8 cellular contexts compared by ENCODE assay signal in genomic region chr15:88704791-88705768, GRCh38.
DNase-seq lines count a peak whose midpoint lies in the region; ATAC-seq and TF ChIP-seq lines count a peak whose summit lies in the region.

No MANE protein-coding gene starts in this region.

- H3K9me3 ChIP-seq in ES-I3 (ENCODE audit: control insufficient read depth, insufficient read depth, low read length) (no peaks in the 10 kb centered on the region), neural progenitor cell (ENCODE audit: low read depth) (no peaks in the 10 kb centered on the region)

- no peaks in the 10 kb centered on the region for H4K20me1 ChIP-seq in neural progenitor cell (ENCODE audit: low read depth)

- no peaks in the 10 kb centered on the region for H3K36me3 ChIP-seq in ES-I3 (ENCODE audit: insufficient read depth, low read length)
- no peaks in the 10 kb centered on the region for H3K36me3 ChIP-seq in neural progenitor cell

- H3K4me2 ChIP-seq in neural progenitor cell: peak overlapping the region; percentile 91

- H3K27ac ChIP-seq in neural progenitor cell: no peak overlapping the region

- H3K9me3 Mint-ChIP-seq in activated T-cell treated with anti-CD3 and anti-CD28 coated beads, Interleukin-2, amount 50 U/mL, for 4 hours: no peaks in the 10 kb centered on the region
- H3K9me3 Mint-ChIP-seq in neural progenitor cell: no peaks in the 10 kb centered on the region

- H3K27me3 Mint-ChIP-seq in activated T-cell treated with anti-CD3 and anti-CD28 coated beads, Interleukin-2, amount 50 U/mL, for 4 hours (ENCODE audit: low read depth): peaks cover 44% of the 10 kb centered on the region
- peaks cover 18% of the 10 kb centered on the region for H3K27me3 Mint-ChIP-seq in neural progenitor cell (ENCODE audit: insufficient read depth, low read depth)

- peaks cover 6% of the 10 kb centered on the region for H3F3A ChIP-seq in neural progenitor cell (ENCODE audit: low read depth)

- H3K79me2 ChIP-seq in neural progenitor cell (ENCODE audit: low read depth): no peaks in the 10 kb centered on the region

- TF ChIP-seq CTCF in neural progenitor cell (IDR thresholded peaks at IDR 0.05): no peak

- peak; percentile 59 to 63 for ATAC-seq in activated T-cell treated with anti-CD3 and anti-CD28 coated beads, Interleukin-2, amount 50 U/mL, for 4 hours
- no peak for ATAC-seq in HG03571 (IDR thresholded peaks at IDR 0.05; ENCODE audit: unreplicated experiment)

- H3K27ac Mint-ChIP-seq in neural progenitor cell: peak overlapping the region; percentile 26

- peaks cover 12% of the 10 kb centered on the region for H3K4me1 Mint-ChIP-seq in activated T-cell treated with anti-CD3 and anti-CD28 coated beads, Interleukin-2, amount 50 U/mL, for 4 hours (ENCODE audit: low read depth)
- peaks cover 8% of the 10 kb centered on the region for H3K4me1 Mint-ChIP-seq in neural progenitor cell

- DNase-seq in activated T-cell treated with anti-CD3 and anti-CD28 coated beads, Interleukin-2, amount 50 U/mL, for 4 hours: no peak
- peak; percentile 12 for DNase-seq in glomerular visceral epithelial cell (ENCODE audit: extremely low spot score)
- DNase-seq in neural progenitor cell (ENCODE audit: low spot score): peak; percentile 62
- no peak for DNase-seq in NCI-H2029 treated with DMSO at 0.1 percent for 48 hours (lab: John Stamatoyannopoulos, UW)
- no peak for DNase-seq in kidney glomerular epithelial cell (lab: John Stamatoyannopoulos, UW)
- DNase-seq in NCI-H187 (lab: John Stamatoyannopoulos, UW): no peak

- H2AFZ ChIP-seq in neural progenitor cell (replicated peaks): peak overlapping the region; percentile 90

- H3K27me3 ChIP-seq in neural progenitor cell: peaks cover 66% of the 10 kb centered on the region

- H3K4me1 ChIP-seq in ES-I3 (ENCODE audit: insufficient read depth, low read length) (no peaks in the 10 kb centered on the region), neural progenitor cell (no peaks in the 10 kb centered on the region)

- H3K4me3 ChIP-seq in neural progenitor cell: peak overlapping the region; percentile 53

- H3K36me3 Mint-ChIP-seq in activated T-cell treated with anti-CD3 and anti-CD28 coated beads, Interleukin-2, amount 50 U/mL, for 4 hours (ENCODE audit: insufficient read depth): no peaks in the 10 kb centered on the region
- H3K36me3 Mint-ChIP-seq in neural progenitor cell: no peaks in the 10 kb centered on the region

- peak overlapping the region; percentile 69 for H3K4me3 Mint-ChIP-seq in activated T-cell treated with anti-CD3 and anti-CD28 coated beads, Interleukin-2, amount 50 U/mL, for 4 hours
- H3K4me3 Mint-ChIP-seq in neural progenitor cell: peak overlapping the region; percentile 83

- H3K9ac ChIP-seq in ES-I3 (ENCODE audit: low read depth, low read length) (peak overlapping the region; percentile 85), neural progenitor cell (no peak overlapping the region)

Comparison
In these comparisons a context has a peak if more than half of its experiments do, and no peak if none do; other contexts are left out.
1. DNase-seq: peak in glomerular visceral epithelial cell (single experiment) and neural progenitor cell (single experiment); none in activated T-cell treated with anti-CD3 and anti-CD28 coated beads, Interleukin-2, amount 50 U/mL, for 4 hours (single experiment), NCI-H2029 treated with DMSO at 0.1 percent for 48 hours (single experiment), kidney glomerular epithelial cell (single experiment) and NCI-H187 (0 of 2).